ENCODE assay signal across 1 cellular context in the genomic region with DNA sequence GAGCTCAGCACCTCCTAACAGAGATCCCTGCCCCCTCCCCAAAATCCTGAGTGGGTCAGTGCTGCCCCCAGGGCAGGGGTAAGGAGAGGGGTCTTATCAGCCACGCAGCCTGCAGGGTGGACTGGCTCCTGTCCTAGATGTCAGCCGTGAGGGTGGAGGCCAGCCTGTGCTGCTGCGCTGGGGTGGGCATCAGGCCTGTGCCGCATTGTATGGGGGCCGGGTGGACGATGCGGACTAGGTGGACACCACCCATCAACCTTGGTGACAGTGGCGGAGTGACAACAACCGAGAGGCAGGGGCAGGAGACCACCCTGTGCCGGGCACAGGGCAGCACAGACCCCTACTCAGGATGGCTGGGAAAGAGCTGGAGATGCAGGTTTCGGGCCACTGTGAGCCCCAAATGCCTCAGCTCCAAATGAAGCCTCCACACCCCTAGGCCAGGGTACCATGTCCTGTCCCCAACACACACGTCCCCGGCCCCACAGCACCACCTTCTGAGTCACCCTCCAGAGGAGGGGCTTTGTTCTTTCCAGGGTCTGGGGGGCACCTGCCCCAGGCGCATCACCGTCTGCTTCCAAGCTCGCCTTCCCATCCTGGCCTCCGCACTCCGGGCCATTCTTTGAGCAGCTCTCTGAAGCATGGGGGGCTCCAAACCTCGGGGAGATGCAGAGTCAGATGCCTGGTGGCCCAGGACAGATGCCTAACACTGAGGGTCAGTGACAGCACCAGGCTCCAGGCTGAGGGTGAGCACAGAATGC. TPM values are rescaled to one million over a fixed set of nuclear protein-coding genes. Genes with fewer than 3 reads are reported as not detected.
"Had no signal": no experiment of that assay in that cellular context is flagged by ENCODE, and none has a peak within 500 bp of the region (broad histone marks: within the 10 kb centered on the region; RNA-seq: fewer than 3 reads in every experiment).

No MANE protein-coding gene starts in this region.

RNA-seq across cellular contexts. Expression of gene ZNF519, which starts 13.5 kb away (rescaled TPM):
- total RNA-seq: ascending aorta had no signal
